ENCODE assay signal across 8 cellular contexts in genomic region chr7:128530121-128530854, GRCh38. TPM values are rescaled to one million over a fixed set of nuclear protein-coding genes. Genes with fewer than 3 reads are reported as not detected.
A peak's percentile ranks its signal among the peaks of the same experiment; 100 is the strongest.
DNase-seq lines count a peak whose midpoint lies in the region; ATAC-seq and TF ChIP-seq lines count a peak whose summit lies in the region.
"Not testable (repeated sequence)": the region's sequence is repeated elsewhere in the genome, so short reads cannot be mapped to it uniquely, and the experiment has no call there.

No MANE protein-coding gene starts in this region.

- peak overlapping the region; percentile 72 for H3K27ac Mint-ChIP-seq in activated naive CD4-positive, alpha-beta T cell treated with anti-CD3 and anti-CD28 coated beads for 36 hours
- H3K27ac Mint-ChIP-seq in naive thymus-derived CD8-positive, alpha-beta T cell: peak overlapping the region; percentile 84 to 96 (median 94)
- H3K27ac Mint-ChIP-seq in stimulated activated effector memory CD8-positive, alpha-beta T cell treated with anti-CD3 and anti-CD28 coated beads, Interleukin-12 subunit alpha, Interleukin-12 subunit beta, amount 100 ng/mL, for 72 hours: peak overlapping the region; percentile 85

- H3K4me3 ChIP-seq in SK-N-MC: peak overlapping the region; percentile 79
- peak overlapping the region; percentile 79 for H3K4me3 ChIP-seq in fibroblast of the aortic adventitia (ENCODE audit: low read depth, low read length)

- not testable (repeated sequence) for H3K27me3 Mint-ChIP-seq in activated naive CD4-positive, alpha-beta T cell treated with anti-CD3 and anti-CD28 coated beads for 36 hours (ENCODE audit: low read depth); naive thymus-derived CD8-positive, alpha-beta T cell

- H3K27ac ChIP-seq in SK-N-MC: not testable (repeated sequence)

- H3K9ac ChIP-seq in SK-N-MC (ENCODE audit: insufficient read length): peak overlapping the region; percentile 93

- peaks cover 28% of the 10 kb centered on the region for H3K4me1 Mint-ChIP-seq in activated naive CD4-positive, alpha-beta T cell treated with anti-CD3 and anti-CD28 coated beads for 36 hours (ENCODE audit: low read depth)
- peaks cover 20 to 37% (median 32%) of the 10 kb centered on the region in 4 donors for H3K4me1 Mint-ChIP-seq in naive thymus-derived CD8-positive, alpha-beta T cell
- H3K4me1 Mint-ChIP-seq in stimulated activated effector memory CD8-positive, alpha-beta T cell treated with anti-CD3 and anti-CD28 coated beads, Interleukin-12 subunit alpha, Interleukin-12 subunit beta, amount 100 ng/mL, for 72 hours: peaks cover 36% of the 10 kb centered on the region

- intact Hi-C loops in activated naive CD4-positive, alpha-beta T cell treated with anti-CD3 and anti-CD28 coated beads for 36 hours (cut with micrococcal nuclease): loop anchor here (5.0 kb wide), 1 partner anchor 188 kb away; the partner anchor contains the start of gene RBM28

- peaks cover 15% of the 10 kb centered on the region for H3K36me3 Mint-ChIP-seq in activated naive CD4-positive, alpha-beta T cell treated with anti-CD3 and anti-CD28 coated beads for 36 hours (ENCODE audit: low read depth)
- H3K36me3 Mint-ChIP-seq in naive thymus-derived CD8-positive, alpha-beta T cell: peaks cover 0 to 23% (median 0%) of the 10 kb centered on the region in 3 donors
- peaks cover 36% of the 10 kb centered on the region for H3K36me3 Mint-ChIP-seq in stimulated activated effector memory CD8-positive, alpha-beta T cell treated with anti-CD3 and anti-CD28 coated beads, Interleukin-12 subunit alpha, Interleukin-12 subunit beta, amount 100 ng/mL, for 72 hours

- not testable (repeated sequence) for TF ChIP-seq CTCF in fibroblast of the aortic adventitia (IDR thresholded peaks at IDR 0.05; ENCODE audit: insufficient read depth, low read length)

- ATAC-seq in GM21381 (IDR thresholded peaks at IDR 0.05; ENCODE audit: unreplicated experiment) (peak; percentile 5), HG03432 (IDR thresholded peaks at IDR 0.05; ENCODE audit: unreplicated experiment) (peak; percentile 25)
- ATAC-seq in naive thymus-derived CD8-positive, alpha-beta T cell: peak; percentile 62
- ATAC-seq in stimulated activated effector memory CD8-positive, alpha-beta T cell treated with anti-CD3 and anti-CD28 coated beads, Interleukin-12 subunit alpha, Interleukin-12 subunit beta, amount 100 ng/mL, for 72 hours: peak; percentile 42

- H3K4me3 Mint-ChIP-seq in activated naive CD4-positive, alpha-beta T cell treated with anti-CD3 and anti-CD28 coated beads for 36 hours: peak overlapping the region; percentile 80
- H3K4me3 Mint-ChIP-seq in naive thymus-derived CD8-positive, alpha-beta T cell: peak overlapping the region; percentile 75 to 92 (median 88)
- peak overlapping the region; percentile 74 for H3K4me3 Mint-ChIP-seq in stimulated activated effector memory CD8-positive, alpha-beta T cell treated with anti-CD3 and anti-CD28 coated beads, Interleukin-12 subunit alpha, Interleukin-12 subunit beta, amount 100 ng/mL, for 72 hours

- POLR2A ChIA-PET in naive thymus-derived CD8-positive, alpha-beta T cell (lab: Charles Lee): not testable (repeated sequence)

- H3K9me3 Mint-ChIP-seq in activated naive CD4-positive, alpha-beta T cell treated with anti-CD3 and anti-CD28 coated beads for 36 hours; naive thymus-derived CD8-positive, alpha-beta T cell; stimulated activated effector memory CD8-positive, alpha-beta T cell treated with anti-CD3 and anti-CD28 coated beads, Interleukin-12 subunit alpha, Interleukin-12 subunit beta, amount 100 ng/mL, for 72 hours: not testable (repeated sequence)

- peak; percentile 48 for DNase-seq in COLO668 (lab: John Stamatoyannopoulos, UW; ENCODE audit: unreplicated experiment)
- DNase-seq in SK-N-MC (ENCODE audit: low read depth, low spot score); fibroblast of the aortic adventitia (ENCODE audit: low read depth): not testable (repeated sequence)
- DNase-seq in activated naive CD4-positive, alpha-beta T cell treated with anti-CD3 and anti-CD28 coated beads for 36 hours: peak; percentile 47
- DNase-seq in naive thymus-derived CD8-positive, alpha-beta T cell: peak in 9 of 10 donors; percentile 39 to 83 (median 63)
- peak; percentile 14 to 74 for DNase-seq in stimulated activated effector memory CD8-positive, alpha-beta T cell treated with anti-CD3 and anti-CD28 coated beads, Interleukin-12 subunit alpha, Interleukin-12 subunit beta, amount 100 ng/mL, for 72 hours (ENCODE audit: low spot score in 2 of 2)

- CTCF ChIA-PET in activated naive CD4-positive, alpha-beta T cell treated with anti-CD3 and anti-CD28 coated beads for 36 hours (lab: Charles Lee): not testable (repeated sequence)

- not testable (repeated sequence) for H3K36me3 ChIP-seq in SK-N-MC (ENCODE audit: insufficient read depth, low read length)

- H3K9me3 ChIP-seq in SK-N-MC (ENCODE audit: low read depth, low read length): not testable (repeated sequence)

RNA-seq across cellular contexts. Expression of gene METTL2B, which starts 53.7 kb away (rescaled TPM):
- total RNA-seq in activated naive CD4-positive, alpha-beta T cell treated with anti-CD3 and anti-CD28 coated beads for 36 hours: 10 to 100 TPM; 35.9 to 36.2 TPM
- 13.5 and 41.4 TPM in 2 replicates for total RNA-seq in fibroblast of the aortic adventitia (ENCODE audit: low replicate concordance)
- 10 to 100 TPM; 29.2 to 38.0 TPM for total RNA-seq in naive thymus-derived CD8-positive, alpha-beta T cell
- polyA plus RNA-seq in naive thymus-derived CD8-positive, alpha-beta T cell: 10 to 100 TPM; 11.5 to 28.7 (median 21.3) TPM

Comparison
In these comparisons a context has a peak if more than half of its experiments do, and no peak if none do; other contexts are left out.
1. ATAC-seq: peak in every context shown above with its lines; median percentile 62 in naive thymus-derived CD8-positive, alpha-beta T cell; 42 in stimulated activated effector memory CD8-positive, alpha-beta T cell treated with anti-CD3 and anti-CD28 coated beads, Interleukin-12 subunit alpha, Interleukin-12 subunit beta, amount 100 ng/mL, for 72 hours; 25 in HG03432; 5 in GM21381.